Comparison of ENCODE assay signal across 12 cellular contexts in genomic region chr22:45772726-45773125, GRCh38.
"Had no signal": no experiment of that assay in that cellular context is flagged by ENCODE, and none has a peak within 500 bp of the region (broad histone marks: within the 10 kb centered on the region; RNA-seq: fewer than 3 reads in every experiment).

No MANE protein-coding gene starts in this region.

- ATAC-seq: activated CD4-positive, CD25-positive, alpha-beta regulatory T cell treated with anti-CD3 and anti-CD28 coated beads, Interleukin-2, amount 50 U/mL, for 24 hours; activated T-helper 17 cell treated with anti-CD3 and anti-CD28 coated beads, Interleukin-2, amount 50 U/mL, for 72 hours; left colon had no signal

- H3K9me3 Mint-ChIP-seq: activated naive CD4-positive, alpha-beta T cell treated with anti-CD3 and anti-CD28 coated beads, Interleukin-2, amount 10 ng/mL, durations not matched to agents 7 days and 5 days had no signal

- H3K27me3 ChIP-seq: thyroid gland had no signal

- H3K79me2 ChIP-seq: parathyroid adenoma had no signal

- H3K36me3 ChIP-seq: thyroid gland had no signal

- H3K9ac ChIP-seq: parathyroid adenoma had no signal

- H3K4me3 Mint-ChIP-seq: activated naive CD4-positive, alpha-beta T cell treated with anti-CD3 and anti-CD28 coated beads, Interleukin-2, amount 10 ng/mL, durations not matched to agents 7 days and 5 days; activated T-helper 17 cell treated with anti-CD3 and anti-CD28 coated beads, Interleukin-2, amount 50 U/mL, for 72 hours had no signal

- H3K9me3 ChIP-seq: thyroid gland had no signal

- H3K4me1 ChIP-seq: parathyroid adenoma, thyroid gland had no signal

- H3K27me3 Mint-ChIP-seq: activated naive CD4-positive, alpha-beta T cell treated with anti-CD3 and anti-CD28 coated beads, Interleukin-2, amount 10 ng/mL, durations not matched to agents 7 days and 5 days; activated T-helper 17 cell treated with anti-CD3 and anti-CD28 coated beads, Interleukin-2, amount 50 U/mL, for 72 hours had no signal

- DNase-seq: activated CD4-positive, alpha-beta T cell treated with anti-CD3 and anti-CD28 coated beads, Interleukin-2, amount 50 U/mL, for 1 hour; activated CD8-positive, alpha-beta memory T cell treated with anti-CD3 and anti-CD28 coated beads for 24 hours; activated naive CD4-positive, alpha-beta T cell treated with anti-CD3 and anti-CD28 coated beads, Interleukin-2, amount 10 ng/mL, durations not matched to agents 7 days and 5 days; caudate nucleus; left colon; stimulated activated CD4-positive, alpha-beta T cell treated with anti-CD3 and anti-CD28 coated beads, Interleukin-12 subunit alpha, Interleukin-12 subunit beta, amount 100 ng/mL, for 4 hours; stimulated activated CD4-positive, alpha-beta T cell treated with anti-CD3 and anti-CD28 coated beads, Interleukin-2, amount 100 ng/mL, for 24 hours; thyroid gland had no signal

- H3K27ac ChIP-seq: parathyroid adenoma, thyroid gland had no signal

- H2AFZ ChIP-seq: parathyroid adenoma had no signal

- H3K4me3 ChIP-seq: lung, thyroid gland had no signal

- H3K27ac Mint-ChIP-seq: activated naive CD4-positive, alpha-beta T cell treated with anti-CD3 and anti-CD28 coated beads, Interleukin-2, amount 10 ng/mL, durations not matched to agents 7 days and 5 days; activated T-helper 17 cell treated with anti-CD3 and anti-CD28 coated beads, Interleukin-2, amount 50 U/mL, for 72 hours had no signal

- H3K4me1 Mint-ChIP-seq: activated naive CD4-positive, alpha-beta T cell treated with anti-CD3 and anti-CD28 coated beads, Interleukin-2, amount 10 ng/mL, durations not matched to agents 7 days and 5 days; activated T-helper 17 cell treated with anti-CD3 and anti-CD28 coated beads, Interleukin-2, amount 50 U/mL, for 72 hours had no signal
